9 cellular contexts compared by ENCODE assay signal in the genomic region with DNA sequence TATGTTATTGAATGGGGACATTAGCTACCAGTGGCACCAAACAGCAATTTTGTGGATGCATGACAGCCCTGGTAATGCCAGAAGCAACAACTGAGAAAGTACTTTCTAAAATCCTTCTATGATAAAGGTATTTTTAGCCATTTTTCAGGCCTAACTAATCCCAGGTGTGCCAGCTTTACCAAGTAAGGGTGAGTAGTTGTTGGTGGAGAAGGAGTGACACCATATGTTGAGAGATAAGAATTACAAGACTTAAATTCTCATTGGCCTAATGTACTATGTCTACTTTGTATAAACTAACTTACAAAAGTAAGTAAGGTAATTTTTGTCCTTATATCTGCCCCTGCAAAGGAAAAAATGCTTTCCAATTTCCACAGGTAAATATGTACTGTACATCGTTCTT. TPM values are rescaled to one million over a fixed set of nuclear protein-coding genes. Genes with fewer than 3 reads are reported as not detected.
DNase-seq lines count a peak whose midpoint lies in the region; ATAC-seq and TF ChIP-seq lines count a peak whose summit lies in the region.
"Had no signal": no experiment of that assay in that cellular context is flagged by ENCODE, and none has a peak within 500 bp of the region (broad histone marks: within the 10 kb centered on the region; RNA-seq: fewer than 3 reads in every experiment).

No MANE protein-coding gene starts in this region.

- no peaks in the 10 kb centered on the region for H3K27me3 ChIP-seq in upper lobe of right lung
- H3K27me3 ChIP-seq: BLaER1 had no signal

- ATAC-seq in upper lobe of right lung = no peak
- no peak for ATAC-seq in mucosa of descending colon

- peak; percentile 50 for TF ChIP-seq CTCF in upper lobe of right lung (IDR thresholded peaks at IDR 0.05)
- TF ChIP-seq CTCF in mucosa of descending colon (IDR thresholded peaks at IDR 0.05) = no peak

- no peaks in the 10 kb centered on the region for H3K9me3 ChIP-seq in upper lobe of right lung
- H3K9me3 ChIP-seq in mucosa of descending colon = no peaks in the 10 kb centered on the region

- H3K4me3 ChIP-seq in upper lobe of right lung (no peak overlapping the region), mucosa of descending colon (no peak overlapping the region)
- H3K4me3 ChIP-seq: BLaER1 had no signal

- DNase-seq in DMS79 treated with DMSO at 0.1 percent for 48 hours (lab: John Stamatoyannopoulos, UW) (peak; percentile 37), DMS79 (lab: John Stamatoyannopoulos, UW) (no peak), H4 (ENCODE audit: low spot score) (peak; percentile 51), NCI-H82 (lab: John Stamatoyannopoulos, UW) (peak; percentile 59), fibroblast of gingiva (ENCODE audit: low read depth) (peak; percentile 34), upper lobe of right lung (no peak), medulla oblongata (ENCODE audit: extremely low spot score) (no peak), mucosa of descending colon (no peak)

- H3K36me3 ChIP-seq in upper lobe of right lung (no peaks in the 10 kb centered on the region), mucosa of descending colon (ENCODE audit: low read depth) (no peaks in the 10 kb centered on the region)
- H3K36me3 ChIP-seq: BLaER1 had no signal

- no peak overlapping the region for H3K27ac ChIP-seq in upper lobe of right lung
- H3K27ac ChIP-seq: BLaER1 had no signal

- H3K4me1 ChIP-seq in upper lobe of right lung (no peaks in the 10 kb centered on the region), mucosa of descending colon (ENCODE audit: low read depth) (peaks cover 4% of the 10 kb centered on the region)

- intact Hi-C loops in upper lobe of right lung (cut with DNase I) (no loop called here), mucosa of descending colon (cut with DNase I, micrococcal nuclease) (no loop called here)

RNA-seq across cellular contexts. Expression of a gene that starts 4.1 kb away (rescaled TPM):
- 90.9 and 100 TPM in 2 replicates for total RNA-seq in H4 (2014; rRNA removed; shearing (Covaris generic))
- total RNA-seq in upper lobe of right lung (48.9 TPM), mucosa of descending colon (10 to 100 TPM; 45.5 to 56.4 (median 52.4) TPM)

RNA-seq across cellular contexts. Expression of a gene that starts 20.9 kb away (rescaled TPM):
- 0.06 and 0.54 TPM in 2 replicates for total RNA-seq in H4 (2014; rRNA removed; shearing (Covaris generic))
- total RNA-seq in upper lobe of right lung (2.7 TPM), mucosa of descending colon (10 to 100 TPM in 1 of 3 donors, 1 to 10 TPM in 2; 4.2 to 89.0 (median 7.1) TPM)

RNA-seq across cellular contexts. Expression of a gene that starts 21.5 kb away (rescaled TPM):
- total RNA-seq in H4 (2014; rRNA removed; shearing (Covaris generic)) = 0.17 TPM in 1 of 2 replicates, not detected in the other
- total RNA-seq in upper lobe of right lung (3.7 TPM), mucosa of descending colon (1 to 10 TPM in 2 of 3 donors, under 1 TPM in 1; 0.51 to 6.2 (median 3.3) TPM)

Comparison
In these comparisons a context has a peak if more than half of its experiments do, and no peak if none do; other contexts are left out.
1. DNase-seq: peak in DMS79 treated with DMSO at 0.1 percent for 48 hours (single experiment), H4 (single experiment), NCI-H82 (single experiment) and fibroblast of gingiva (single experiment); none in DMS79 (single experiment), upper lobe of right lung (single experiment), medulla oblongata (single experiment) and mucosa of descending colon (0 of 3).